In genomic region chr4:8157496-8157895, GRCh38 we compare ENCODE assay signal across 9 cellular contexts. TPM values are rescaled to one million over a fixed set of nuclear protein-coding genes. Genes with fewer than 3 reads are reported as not detected.
A peak's percentile ranks its signal among the peaks of the same experiment; 100 is the strongest.
DNase-seq lines count a peak whose midpoint lies in the region; ATAC-seq and TF ChIP-seq lines count a peak whose summit lies in the region.
"Had no signal": no experiment of that assay in that cellular context is flagged by ENCODE, and none has a peak within 500 bp of the region (broad histone marks: within the 10 kb centered on the region; RNA-seq: fewer than 3 reads in every experiment).

No MANE protein-coding gene starts in this region.

- H3K4me2 ChIP-seq in smooth muscle cell = no peak overlapping the region

- H3K27me3 ChIP-seq in adipocyte (replicated peaks; ENCODE audit: control insufficient read depth, insufficient read depth, low read length) = peaks cover 23% of the 10 kb centered on the region
- no peaks in the 10 kb centered on the region for H3K27me3 ChIP-seq in tibial artery
- H3K27me3 ChIP-seq in smooth muscle cell (ENCODE audit: low read depth) = peaks cover 26% of the 10 kb centered on the region

- 44% methylated on average over 15 of the region's 15 CpGs for WGBS in smooth muscle cell (ENCODE audit: low lambda C conversion rate)

- H3K9me3 Mint-ChIP-seq in activated T-cell treated with anti-CD3 and anti-CD28 coated beads, Interleukin-2, amount 50 U/mL, for 4 hours = no peaks in the 10 kb centered on the region

- H3K9me3 ChIP-seq in adipocyte (ENCODE audit: control insufficient read depth, low read length) = no peaks in the 10 kb centered on the region
- H3K9me3 ChIP-seq in tibial artery = no peaks in the 10 kb centered on the region
- H3K9me3 ChIP-seq in smooth muscle cell (replicated peaks; ENCODE audit: low read depth) = no peaks in the 10 kb centered on the region

- intact Hi-C loops in tibial artery (cut with DNase I; ENCODE audit: low total_unique reads) = loop anchor here (5.0 kb wide), 1 partner anchor 270 kb away; no protein-coding TSS in a partner anchor

- peaks cover 15% of the 10 kb centered on the region for H3K4me1 Mint-ChIP-seq in activated T-cell treated with anti-CD3 and anti-CD28 coated beads, Interleukin-2, amount 50 U/mL, for 4 hours (ENCODE audit: low read depth)

- TF ChIP-seq CTCF in tibial artery (IDR thresholded peaks at IDR 0.05) (no peak), smooth muscle cell (IDR thresholded peaks at IDR 0.05; ENCODE audit: borderline replicate concordance, insufficient read depth, poor library complexity, severe bottlenecking) (no peak)

- no peaks in the 10 kb centered on the region for H3K36me3 ChIP-seq in adipocyte (ENCODE audit: control insufficient read depth, insufficient read depth, low read length, severe bottlenecking)
- H3K36me3 ChIP-seq in tibial artery = no peaks in the 10 kb centered on the region
- H3K36me3 ChIP-seq in smooth muscle cell (ENCODE audit: low read depth) = no peaks in the 10 kb centered on the region

- no peaks in the 10 kb centered on the region for H3K79me2 ChIP-seq in smooth muscle cell (ENCODE audit: low read depth)

- H3K4me3 ChIP-seq in adipocyte (ENCODE audit: low read length) (peak overlapping the region; percentile 87), tibial artery (peak overlapping the region; percentile 62 to 80), smooth muscle cell (no peak overlapping the region)

- no peaks in the 10 kb centered on the region for H3F3A ChIP-seq in smooth muscle cell (ENCODE audit: low read depth)

- no peaks in the 10 kb centered on the region for H4K20me1 ChIP-seq in smooth muscle cell (ENCODE audit: low read depth)

- H3K9ac ChIP-seq in adipocyte (ENCODE audit: low read length) = peak overlapping the region; percentile 80
- no peak overlapping the region for H3K9ac ChIP-seq in smooth muscle cell (ENCODE audit: low read depth)

- H3K4me3 Mint-ChIP-seq in activated T-cell treated with anti-CD3 and anti-CD28 coated beads, Interleukin-2, amount 50 U/mL, for 4 hours = peak overlapping the region; percentile 56

- H2AFZ ChIP-seq in smooth muscle cell (ENCODE audit: low read depth) = no peak overlapping the region

- H3K4me1 ChIP-seq in adipocyte (ENCODE audit: control insufficient read depth, insufficient read depth, low read length) (peaks cover 25% of the 10 kb centered on the region), tibial artery (peaks cover 0 to 36% (median 30%) of the 10 kb centered on the region in 4 donors), smooth muscle cell (ENCODE audit: low read depth) (no peaks in the 10 kb centered on the region)

- ATAC-seq in activated T-cell treated with anti-CD3 and anti-CD28 coated beads, Interleukin-2, amount 50 U/mL, for 4 hours = no peak
- ATAC-seq in left lobe of liver (no peak), GM19035 (IDR thresholded peaks at IDR 0.05; ENCODE audit: unreplicated experiment) (no peak)

- no peaks in the 10 kb centered on the region for H3K36me3 Mint-ChIP-seq in activated T-cell treated with anti-CD3 and anti-CD28 coated beads, Interleukin-2, amount 50 U/mL, for 4 hours (ENCODE audit: insufficient read depth)

- H3K27ac ChIP-seq in tibial artery (peak overlapping the region; percentile 21 to 26), smooth muscle cell (ENCODE audit: low read depth) (no peak overlapping the region)

- no peak for DNase-seq in activated T-cell treated with anti-CD3 and anti-CD28 coated beads, Interleukin-2, amount 50 U/mL, for 4 hours
- DNase-seq in activated T-cell treated with anti-CD3 and anti-CD28 coated beads, Interleukin-2, amount 50 U/mL, for 48 hours = no peak
- DNase-seq in adipocyte (ENCODE audit: low read depth) (no peak), left lobe of liver (ENCODE audit: low spot score) (peak; percentile 55), tibial artery (peak; percentile 57 to 89), smooth muscle cell (lab: John Stamatoyannopoulos, UW; ENCODE audit: unreplicated experiment) (no peak), GM19240 (ENCODE audit: insufficient read length, low spot score) (no peak)
- DNase-seq: activated effector memory CD4-positive, alpha-beta T cell treated with anti-CD3 and anti-CD28 coated beads, Interleukin-2, amount 50 U/mL, for 16 hours had no signal

- peaks cover 6% of the 10 kb centered on the region for H3K27me3 Mint-ChIP-seq in activated T-cell treated with anti-CD3 and anti-CD28 coated beads, Interleukin-2, amount 50 U/mL, for 4 hours (ENCODE audit: low read depth)

RNA-seq across cellular contexts. Expression of gene ABLIM2, which starts 1.1 kb away (rescaled TPM):
- under 1 TPM; 0.26 to 0.54 (median 0.30) TPM for total RNA-seq in activated T-cell treated with anti-CD3 and anti-CD28 coated beads, Interleukin-2, amount 50 U/mL, for 4 hours
- total RNA-seq in left lobe of liver (3.6 TPM), smooth muscle cell (not detected in 2 replicates)
- 0.08 and 0.30 TPM in 2 replicates for polyA plus RNA-seq in smooth muscle cell

RNA-seq across cellular contexts. Expression of gene SH3TC1, which starts 41.6 kb away (rescaled TPM):
- total RNA-seq in activated T-cell treated with anti-CD3 and anti-CD28 coated beads, Interleukin-2, amount 50 U/mL, for 4 hours = 1 to 10 TPM; 3.0 to 8.8 (median 4.0) TPM
- total RNA-seq in left lobe of liver = 33.3 TPM
- total RNA-seq in smooth muscle cell = 7.8 TPM in 2 replicates
- polyA plus RNA-seq in smooth muscle cell = 12.1 and 17.7 TPM in 2 replicates

Comparison
In these comparisons a context has a peak if more than half of its experiments do, and no peak if none do; other contexts are left out.
1. DNase-seq: peak in left lobe of liver (single experiment) and tibial artery (2 of 2); none in activated T-cell treated with anti-CD3 and anti-CD28 coated beads, Interleukin-2, amount 50 U/mL, for 4 hours (single experiment), activated T-cell treated with anti-CD3 and anti-CD28 coated beads, Interleukin-2, amount 50 U/mL, for 48 hours (0 of 2), adipocyte (single experiment), smooth muscle cell (single experiment) and GM19240 (single experiment).